In the genomic region with DNA sequence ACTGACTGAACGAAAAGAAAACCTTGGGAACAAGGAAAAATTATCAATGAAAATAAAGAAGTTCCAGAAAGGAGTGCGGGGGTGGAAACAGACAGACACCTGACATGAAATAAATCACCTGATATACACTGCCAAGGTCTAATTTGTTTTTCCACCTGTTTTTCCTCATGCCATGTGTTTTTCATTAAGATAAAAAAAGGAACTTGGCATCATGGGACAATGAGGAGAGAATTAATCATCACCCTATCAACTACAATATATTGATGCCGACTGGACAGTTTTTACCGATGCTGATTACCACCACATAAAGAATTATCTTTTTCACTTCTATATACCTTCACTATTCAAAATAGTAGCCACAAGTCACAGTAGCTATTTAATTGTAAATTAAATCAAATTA, we compare ENCODE assay signal across 24 cellular contexts.
"Had no signal": no experiment of that assay in that cellular context is flagged by ENCODE, and none has a peak within 500 bp of the region (broad histone marks: within the 10 kb centered on the region; RNA-seq: fewer than 3 reads in every experiment).

No MANE protein-coding gene starts in this region.

- H3K27ac ChIP-seq: colonic mucosa, esophagus muscularis mucosa, neural progenitor cell, prostate gland, skin epidermis, spleen, testis, tibial artery had no signal

- H2AFZ ChIP-seq: neural progenitor cell had no signal

- H3K9me3 Mint-ChIP-seq: dendritic cell treated with granulocyte-macrophage colony-stimulating factor and Interleukin-4, amounts not matched to agents 40 ng/mL and 50 ng/mL, for 4 days; endodermal cell; mesothelial cell of epicardium; naive thymus-derived CD4-positive, alpha-beta T cell; nephron; neural progenitor cell; stimulated activated memory B cell treated with anti-CD40 and anti-IgM and Interleukin-4, amounts not matched to agents 10 μg/mL and 1 μg/mL and 100 μg/mL, for 72 hours; type B pancreatic cell had no signal

- ATAC-seq: mucosa of descending colon; naive thymus-derived CD4-positive, alpha-beta T cell; right cardiac atrium; stimulated activated memory B cell treated with anti-CD40 and anti-IgM and Interleukin-4, amounts not matched to agents 10 μg/mL and 1 μg/mL and 100 μg/mL, for 72 hours; stimulated activated naive CD8-positive, alpha-beta T cell treated with anti-CD3 and anti-CD28 coated beads, Interleukin-15, Interleukin-2, amounts not matched to agents 100 U/mL and 50 U/mL, for 24 hours had no signal

- H3K36me3 ChIP-seq: colonic mucosa, neural progenitor cell, prostate gland had no signal

- H3K4me3 Mint-ChIP-seq: dendritic cell treated with granulocyte-macrophage colony-stimulating factor and Interleukin-4, amounts not matched to agents 40 ng/mL and 50 ng/mL, for 4 days; endodermal cell; mesothelial cell of epicardium; naive thymus-derived CD4-positive, alpha-beta T cell; nephron; neural progenitor cell; stimulated activated memory B cell treated with anti-CD40 and anti-IgM and Interleukin-4, amounts not matched to agents 10 μg/mL and 1 μg/mL and 100 μg/mL, for 72 hours; type B pancreatic cell had no signal

- H3K27ac Mint-ChIP-seq: dendritic cell treated with granulocyte-macrophage colony-stimulating factor and Interleukin-4, amounts not matched to agents 40 ng/mL and 50 ng/mL, for 4 days; endodermal cell; mesothelial cell of epicardium; naive thymus-derived CD4-positive, alpha-beta T cell; neural progenitor cell; stimulated activated memory B cell treated with anti-CD40 and anti-IgM and Interleukin-4, amounts not matched to agents 10 μg/mL and 1 μg/mL and 100 μg/mL, for 72 hours; type B pancreatic cell had no signal

- H3K9me3 ChIP-seq: colonic mucosa, esophagus muscularis mucosa, mucosa of descending colon, prostate gland, spleen, testis, tibial artery had no signal

- H3K27me3 ChIP-seq: colonic mucosa, esophagus muscularis mucosa, neural progenitor cell, spleen, testis, tibial artery had no signal

- H3K4me2 ChIP-seq: neural progenitor cell had no signal

- H3K4me3 ChIP-seq: colonic mucosa, esophagus muscularis mucosa, mucosa of descending colon, neural progenitor cell, prostate gland, skin epidermis, spleen, testis, tibial artery had no signal

- H3K36me3 Mint-ChIP-seq: naive thymus-derived CD4-positive, alpha-beta T cell; neural progenitor cell; stimulated activated memory B cell treated with anti-CD40 and anti-IgM and Interleukin-4, amounts not matched to agents 10 μg/mL and 1 μg/mL and 100 μg/mL, for 72 hours; type B pancreatic cell had no signal

- H3K4me1 Mint-ChIP-seq: naive thymus-derived CD4-positive, alpha-beta T cell; stimulated activated memory B cell treated with anti-CD40 and anti-IgM and Interleukin-4, amounts not matched to agents 10 μg/mL and 1 μg/mL and 100 μg/mL, for 72 hours had no signal

- H3K27me3 Mint-ChIP-seq: dendritic cell treated with granulocyte-macrophage colony-stimulating factor and Interleukin-4, amounts not matched to agents 40 ng/mL and 50 ng/mL, for 4 days; naive thymus-derived CD4-positive, alpha-beta T cell; type B pancreatic cell had no signal

- H3K9ac ChIP-seq: neural progenitor cell had no signal

- H3K4me1 ChIP-seq: colonic mucosa, prostate gland, spleen, testis, tibial artery had no signal

- DNase-seq: colonic mucosa; effector CD8-positive, alpha-beta T cell; endodermal cell; head of caudate nucleus; kidney; mesenchymal stem cell; mucosa of descending colon; naive thymus-derived CD4-positive, alpha-beta T cell; right cardiac atrium; spleen; stimulated activated CD4-positive, alpha-beta T cell treated with anti-CD3 and anti-CD28 coated beads, Interleukin-4, amount 100 ng/mL, for 4 hours; stimulated activated naive CD8-positive, alpha-beta T cell treated with anti-CD3 and anti-CD28 coated beads, Interleukin-15, Interleukin-2, amounts not matched to agents 100 U/mL and 50 U/mL, for 24 hours; substantia nigra; testis; tibial artery had no signal
